ENCODE assay signal across 9 cellular contexts in the genomic region with DNA sequence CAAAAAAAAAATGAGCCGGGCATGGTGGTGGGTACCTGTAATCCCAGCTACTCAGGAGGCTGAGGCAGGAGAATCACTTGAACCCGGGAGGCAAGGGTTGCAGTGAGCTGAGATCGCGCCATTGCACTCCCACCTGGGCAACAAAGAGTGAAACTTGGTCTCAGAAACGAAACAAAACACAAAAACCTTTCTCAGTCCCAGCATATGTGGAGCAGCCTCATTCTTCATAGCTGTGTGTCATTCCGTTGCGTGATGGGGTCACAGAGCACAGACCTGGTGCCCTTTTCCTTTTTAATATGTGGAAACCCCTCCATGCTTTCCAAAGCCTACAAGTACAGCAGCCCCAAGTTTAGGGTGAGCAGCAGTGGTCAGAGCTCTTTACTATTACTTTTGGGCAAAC. TPM values are rescaled to one million over a fixed set of nuclear protein-coding genes. Genes with fewer than 3 reads are reported as not detected.
DNase-seq lines count a peak whose midpoint lies in the region; ATAC-seq, FAIRE-seq and TF ChIP-seq lines count a peak whose summit lies in the region.
"Had no signal": no experiment of that assay in that cellular context is flagged by ENCODE, and none has a peak within 500 bp of the region (broad histone marks: within the 10 kb centered on the region; RNA-seq: fewer than 3 reads in every experiment).

No MANE protein-coding gene starts in this region.

- peak overlapping the region; percentile 72 for H3K27ac Mint-ChIP-seq in stimulated activated naive B cell treated with anti-CD40 and anti-IgM and Interleukin-4, amounts not matched to agents 10 μg/mL and 1 μg/mL and 100 μg/mL, for 72 hours
- H3K27ac Mint-ChIP-seq: neural progenitor cell had no signal

- no peak for TF ChIP-seq RAD21 in IMR-90 (IDR thresholded peaks at IDR 0.05; ENCODE audit: low read length)

- H3K36me3 ChIP-seq in IMR-90 (ENCODE audit: control insufficient read depth, insufficient read depth, low read length) = peaks cover 28% of the 10 kb centered on the region
- H3K36me3 ChIP-seq in breast epithelium = no peaks in the 10 kb centered on the region
- H3K36me3 ChIP-seq: neural progenitor cell had no signal

- ATAC-seq in IMR-90 (ENCODE audit: low read depth) (peak; percentile 12; the same call in 1 of the 2 replicates), GM19035 (IDR thresholded peaks at IDR 0.05; ENCODE audit: unreplicated experiment) (no peak), GM18520 (IDR thresholded peaks at IDR 0.05; ENCODE audit: unreplicated experiment) (no peak)
- ATAC-seq in stimulated activated naive B cell treated with anti-CD40 and anti-IgM and Interleukin-4, amounts not matched to agents 10 μg/mL and 1 μg/mL and 100 μg/mL, for 72 hours (replicated peaks) = no peak

- 79% methylated on average over 5 of the region's 7 CpGs; no CpG with 5 or more reads in 1 of the 2 experiments for WGBS in IMR-90 (ENCODE audit: extremely low coverage in 2 of 2, insufficient read length in 1 of 2), 2 experiments

- peak overlapping the region; percentile 10 to 76; a peak in 3 of 4 replicates for H4K8ac ChIP-seq in IMR-90 (ENCODE audit: low read depth in 2 of 2, low read length in 2 of 2)

- H3K27me3 ChIP-seq in IMR-90 (ENCODE audit: control insufficient read depth, insufficient read depth, low read length) (no peaks in the 10 kb centered on the region), breast epithelium (no peaks in the 10 kb centered on the region), layer of hippocampus (ENCODE audit: control insufficient read depth, insufficient read depth, low read length) (no peaks in the 10 kb centered on the region)
- H3K27me3 ChIP-seq: neural progenitor cell had no signal

- 0 out of 2 replicates have a peak overlapping the region, but pooled peaks have one; percentile 39 for H3K23ac ChIP-seq in IMR-90 (ENCODE audit: low read depth, low read length)

- DNase-seq in IMR-90 (no peak), breast epithelium (ENCODE audit: low spot score in 2 of 2) (no peak), GOT3 (lab: John Stamatoyannopoulos, UW) (no peak), H54 (ENCODE audit: insufficient read length, low spot score) (no peak)
- no peak for DNase-seq in stimulated activated naive B cell treated with anti-CD40 and anti-IgM and Interleukin-4, amounts not matched to agents 10 μg/mL and 1 μg/mL and 100 μg/mL, for 72 hours

- POLR2A ChIA-PET in IMR-90 (lab: Charles Lee; ENCODE audit: unreplicated experiment) = interaction anchor here (0.6 kb wide), 1 partner anchor 254 kb away, joined by 3 read pairs; no protein-coding TSS in a partner anchor

- H3K9ac ChIP-seq in IMR-90 (ENCODE audit: low read depth, low read length) = peak overlapping the region; percentile 64
- H3K9ac ChIP-seq: neural progenitor cell had no signal

- TF ChIP-seq POLR2A in IMR-90 (IDR thresholded peaks at IDR 0.05; ENCODE audit: low read depth, low read length) (no peak), breast epithelium (IDR thresholded peaks at IDR 0.05) (no peak), H54 (IDR thresholded peaks at IDR 0.05; ENCODE audit: low read depth, low read length) (no peak)

- H3K27me3 Mint-ChIP-seq in stimulated activated naive B cell treated with anti-CD40 and anti-IgM and Interleukin-4, amounts not matched to agents 10 μg/mL and 1 μg/mL and 100 μg/mL, for 72 hours = no peaks in the 10 kb centered on the region

- no peak overlapping the region for H2BK20ac ChIP-seq in IMR-90 (ENCODE audit: low read depth, low read length)

- TF ChIP-seq CTCF in IMR-90 (conservative IDR thresholded peaks at IDR 0.05; ENCODE audit: low read depth, low read length) (no peak), breast epithelium (IDR thresholded peaks at IDR 0.05) (no peak)

- BruUV-seq in IMR-90 (replicated peaks; lab: Mats Ljungman, UMichigan) = no TSS peak

- H3K14ac ChIP-seq in IMR-90 (replicated peaks; ENCODE audit: low read depth, low read length) = peak overlapping the region; percentile 0

- H3K9me3 Mint-ChIP-seq in stimulated activated naive B cell treated with anti-CD40 and anti-IgM and Interleukin-4, amounts not matched to agents 10 μg/mL and 1 μg/mL and 100 μg/mL, for 72 hours = no peaks in the 10 kb centered on the region
- H3K9me3 Mint-ChIP-seq: neural progenitor cell had no signal

- no peak overlapping the region for H4K91ac ChIP-seq in IMR-90 (ENCODE audit: insufficient read depth, low read depth, low read length)

- no peaks in the 10 kb centered on the region; the same call in 1 of the 2 replicates for H3K9me1 ChIP-seq in IMR-90 (ENCODE audit: insufficient read depth, low read length)

- no peak overlapping the region for H2BK120ac ChIP-seq in IMR-90 (ENCODE audit: low read depth, low read length)

- no peak overlapping the region for H3K56ac ChIP-seq in IMR-90 (ENCODE audit: extremely low read depth, insufficient read depth, low read length)

- H3K18ac ChIP-seq in IMR-90 (ENCODE audit: low read depth, low read length) = no peak overlapping the region

- no peak overlapping the region for H2AK5ac ChIP-seq in IMR-90 (ENCODE audit: low read depth, low read length)

- H3K79me1 ChIP-seq in IMR-90 (ENCODE audit: low read depth in 1 of 2, low read length in 2 of 2) = peaks cover 12 to 20% of the 10 kb centered on the region in 2 experiments

- FAIRE-seq in H54 (lab: Jason Lieb, UNC) = no peak

- H3K4me1 ChIP-seq in IMR-90 (ENCODE audit: control insufficient read depth, insufficient read depth, low read length) (peaks cover 7% of the 10 kb centered on the region; the same call in 1 of the 2 replicates), breast epithelium (no peaks in the 10 kb centered on the region)
- H3K4me1 ChIP-seq: neural progenitor cell had no signal

- intact Hi-C loops in IMR-90 (cut with micrococcal nuclease) (loop anchor here (5.0 kb wide), 1 partner anchor 56 kb away; no protein-coding TSS in a partner anchor), breast epithelium (cut with DNase I; ENCODE audit: low total_unique reads) (no loop called here)

- H3K4me2 ChIP-seq in IMR-90 (ENCODE audit: low read depth, low read length) = peak overlapping the region; percentile 64
- H3K4me2 ChIP-seq: neural progenitor cell had no signal

- H4K20me1 ChIP-seq in IMR-90 (ENCODE audit: insufficient read depth, low read length) = no peaks in the 10 kb centered on the region

- no peaks in the 10 kb centered on the region for H3K9me3 ChIP-seq in IMR-90 (ENCODE audit: control insufficient read depth, insufficient read depth, low read length)
- H3K9me3 ChIP-seq in breast epithelium = no peaks in the 10 kb centered on the region

- peaks cover 23 to 39% of the 10 kb centered on the region in 2 donors for H3K4me1 Mint-ChIP-seq in stimulated activated naive B cell treated with anti-CD40 and anti-IgM and Interleukin-4, amounts not matched to agents 10 μg/mL and 1 μg/mL and 100 μg/mL, for 72 hours

- H2BK5ac ChIP-seq in IMR-90 (ENCODE audit: low read depth, low read length, poor library complexity, severe bottlenecking) = no peak overlapping the region

- dilution Hi-C loops in IMR-90 (cut with HindIII; ENCODE audit: low sequenced_read_pairs, unreplicated experiment) = no loop called here

- peak overlapping the region; percentile 40; the same call in 1 of the 3 replicates for H2BK15ac ChIP-seq in IMR-90 (ENCODE audit: low read depth, low read length)

- H3K27ac ChIP-seq in IMR-90 (ENCODE audit: insufficient read depth, low read length) (peak overlapping the region; percentile 70; the same call in 1 of the 2 replicates), breast epithelium (peak overlapping the region; percentile 88 to 91), layer of hippocampus (ENCODE audit: low read depth, low read length) (peak overlapping the region; percentile 46)
- H3K27ac ChIP-seq: neural progenitor cell had no signal

- peak overlapping the region; percentile 71 for H3K4ac ChIP-seq in IMR-90 (ENCODE audit: low read depth, low read length)

- in situ Hi-C loops in IMR-90 (cut with MboI; ENCODE audit: low sequenced_read_pairs) = no loop called here

- peaks cover 47 to 67% of the 10 kb centered on the region in 2 donors for H3K36me3 Mint-ChIP-seq in stimulated activated naive B cell treated with anti-CD40 and anti-IgM and Interleukin-4, amounts not matched to agents 10 μg/mL and 1 μg/mL and 100 μg/mL, for 72 hours

- CTCF ChIA-PET in IMR-90 (lab: Yijun Ruan, JAX) = no interaction called here

- H2AFZ ChIP-seq in IMR-90 (replicated peaks; ENCODE audit: low read length, poor library complexity) = peak overlapping the region; percentile 70
- H2AFZ ChIP-seq: neural progenitor cell had no signal

- no peak overlapping the region for H3K4me3 Mint-ChIP-seq in stimulated activated naive B cell treated with anti-CD40 and anti-IgM and Interleukin-4, amounts not matched to agents 10 μg/mL and 1 μg/mL and 100 μg/mL, for 72 hours
- H3K4me3 Mint-ChIP-seq: neural progenitor cell had no signal

- H3K4me3 ChIP-seq in IMR-90 (ENCODE audit: insufficient read depth, low read depth, low read length) = peak overlapping the region; percentile 30; the same call in 1 of the 2 replicates
- peak overlapping the region; percentile 35 to 57 (median 43) for H3K4me3 ChIP-seq in breast epithelium
- H3K4me3 ChIP-seq: neural progenitor cell had no signal

- peak overlapping the region; percentile 17 for H2AK9ac ChIP-seq in IMR-90 (replicated peaks; ENCODE audit: low read depth, low read length, poor library complexity)

- H4K5ac ChIP-seq in IMR-90 (ENCODE audit: low read depth, low read length) = peak overlapping the region; percentile 62

TF ChIP-seq in IMR-90, 13 proteins besides CTCF, POLR2A, EP300 and RAD21:
- TF ChIP-seq RFX5 (IDR thresholded peaks at IDR 0.05; ENCODE audit: low read depth, low read length) (no peak), MXI1 (IDR thresholded peaks at IDR 0.05; ENCODE audit: borderline replicate concordance, low read depth, low read length) (no peak)

RNA-seq across cellular contexts. Expression of gene PEX26, which starts 13.7 kb away (rescaled TPM):
- 10.6 and 12.2 TPM in 2 replicates for total RNA-seq in IMR-90 (2012; rRNA removed)
- 17.8 and 18.5 TPM in 2 replicates for polyA plus RNA-seq in IMR-90 (2012; rRNA removed)
- 12.2 and 14.4 TPM in 2 replicates for polyA plus RNA-seq in IMR-90 (2012; cell fraction: cytosol; rRNA removed)
- 12.7 and 13.0 TPM in 2 replicates for polyA plus RNA-seq in IMR-90 (2012; cell fraction: nucleus; rRNA removed; ENCODE audit: low replicate concordance)
- 10 to 100 TPM; 18.7 to 22.2 (median 19.2) TPM for total RNA-seq in breast epithelium

RNA-seq across cellular contexts. Expression of gene TUBA8, which starts 19.1 kb away (rescaled TPM):
- total RNA-seq in IMR-90 (2012; rRNA removed) = 1.4 and 1.9 TPM in 2 replicates
- polyA plus RNA-seq in IMR-90 (2012; rRNA removed) = 2.2 and 2.8 TPM in 2 replicates
- 1.3 and 2.5 TPM in 2 replicates for polyA plus RNA-seq in IMR-90 (2012; cell fraction: cytosol; rRNA removed)
- 4.1 and 6.9 TPM in 2 replicates for polyA plus RNA-seq in IMR-90 (2012; cell fraction: nucleus; rRNA removed; ENCODE audit: low replicate concordance)
- total RNA-seq in breast epithelium = 10 to 100 TPM in 1 of 3 donors, 1 to 10 TPM in 2; 1.6 to 14.7 (median 2.9) TPM

RNA-seq across cellular contexts. Expression of gene USP18, which starts 58.5 kb away (rescaled TPM):
- total RNA-seq in IMR-90 (2012; rRNA removed) = 9.2 and 10.6 TPM in 2 replicates
- polyA plus RNA-seq in IMR-90 (2012; rRNA removed) = 6.1 and 6.6 TPM in 2 replicates
- polyA plus RNA-seq in IMR-90 (2012; cell fraction: cytosol; rRNA removed) = 4.6 and 6.9 TPM in 2 replicates
- 2.0 and 4.8 TPM in 2 replicates for polyA plus RNA-seq in IMR-90 (2012; cell fraction: nucleus; rRNA removed; ENCODE audit: low replicate concordance)
- total RNA-seq in breast epithelium = 10 to 100 TPM in 2 of 3 donors, 1 to 10 TPM in 1; 5.9 to 49.9 (median 11.1) TPM
